ENCODE assay signal across 28 cellular contexts in the genomic region with DNA sequence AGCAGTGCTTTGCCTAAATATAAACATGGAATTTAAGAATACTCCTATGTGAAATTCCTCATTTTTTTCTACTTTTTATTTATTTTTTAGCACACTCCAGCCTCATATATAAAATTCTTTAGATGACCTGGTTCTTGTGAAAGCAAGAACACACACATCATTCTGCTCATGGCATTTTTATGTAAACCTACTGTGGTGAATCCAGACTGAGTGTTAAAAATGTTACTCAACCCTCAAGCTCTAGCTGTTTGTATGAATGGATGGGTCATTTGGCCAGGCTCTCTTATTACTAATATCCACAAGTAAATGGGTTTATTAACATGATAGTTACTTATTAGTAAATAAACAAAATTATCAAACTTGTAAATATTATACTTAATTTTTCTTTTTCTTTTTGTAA.
DNase-seq lines count a peak whose midpoint lies in the region; FAIRE-seq and TF ChIP-seq lines count a peak whose summit lies in the region.
"Had no signal": no experiment of that assay in that cellular context is flagged by ENCODE, and none has a peak within 500 bp of the region (broad histone marks: within the 10 kb centered on the region; RNA-seq: fewer than 3 reads in every experiment).

No MANE protein-coding gene starts in this region.

- H3K4me2 ChIP-seq in hepatocyte: no peak overlapping the region
- H3K4me2 ChIP-seq: A549, GM23338, KMS-11, SK-N-SH had no signal

- H3K4me3 Mint-ChIP-seq in HFFc6: no peak overlapping the region
- H3K4me3 Mint-ChIP-seq: B cell; CD14-positive monocyte; CD8-positive, alpha-beta memory T cell; GM23338; IgD-negative memory B cell had no signal

- H3K36me3 ChIP-seq in BJ (ENCODE audit: control insufficient read depth, insufficient read depth, low read length) (no peaks in the 10 kb centered on the region), bronchial epithelial cell (ENCODE audit: control insufficient read depth, insufficient read depth, low read length) (no peaks in the 10 kb centered on the region), hepatocyte (replicated peaks; ENCODE audit: insufficient read depth, low read depth) (no peaks in the 10 kb centered on the region)
- H3K36me3 ChIP-seq: HAP-1 had no signal

- H2AFZ ChIP-seq in hepatocyte: no peak overlapping the region
- H2AFZ ChIP-seq: GM23338 had no signal

- DNase-seq in BJ (ENCODE audit: low read depth) (peak; percentile 26), HFFc6 (peak; percentile 34), bronchial epithelial cell (ENCODE audit: low read depth) (peak; percentile 42), hepatocyte (ENCODE audit: low spot score) (peak; percentile 0), cerebellar cortex (ENCODE audit: low spot score) (no peak), RKO (ENCODE audit: low spot score) (no peak), NCI-H2227 (lab: John Stamatoyannopoulos, UW; ENCODE audit: unreplicated experiment) (no peak)
- DNase-seq: CD8-positive, alpha-beta memory T cell; DMS 273 treated with DMSO at 0.1 percent for 48 hours; DND-41; MM.1S; NCI-H1048; NCI-H1417; NCI-H1694; NCI-H2081; NCI-H226; NCI-H510A; SIG-M5; SK-N-SH; SW 1271 had no signal

- H3K4me1 Mint-ChIP-seq in HFFc6 (ENCODE audit: low read depth): peaks cover 90% of the 10 kb centered on the region
- H3K4me1 Mint-ChIP-seq: B cell; CD14-positive monocyte; CD8-positive, alpha-beta memory T cell; IgD-negative memory B cell had no signal

- H3K9me3 Mint-ChIP-seq in HFFc6: peaks cover under 1% of the 10 kb centered on the region
- H3K9me3 Mint-ChIP-seq: GM23338, IgD-negative memory B cell had no signal

- POLR2A ChIA-PET in BJ (lab: Charles Lee): no interaction called here

- no peaks in the 10 kb centered on the region for H3K9me3 ChIP-seq in hepatocyte (ENCODE audit: low read depth)
- H3K9me3 ChIP-seq: A549, HAP-1, SK-N-SH had no signal

- H3K4me3 ChIP-seq in BJ (ENCODE audit: low read depth, low read length) (no peak overlapping the region), bronchial epithelial cell (ENCODE audit: low read depth, low read length) (no peak overlapping the region), hepatocyte (no peak overlapping the region)
- H3K4me3 ChIP-seq: A549, GM23338, HAP-1 had no signal

- CTCF ChIA-PET in BJ (lab: Yijun Ruan, JAX): no interaction called here

- H3K9me2 ChIP-seq in hepatocyte (replicated peaks; ENCODE audit: insufficient read depth): no peaks in the 10 kb centered on the region
- H3K9me2 ChIP-seq: SK-N-SH had no signal

- no peak overlapping the region for H3K27ac Mint-ChIP-seq in HFFc6
- H3K27ac Mint-ChIP-seq: B cell; CD14-positive monocyte; CD8-positive, alpha-beta memory T cell; GM23338; IgD-negative memory B cell had no signal

- no peak for TF ChIP-seq CTCF in BJ (IDR thresholded peaks at IDR 0.05; ENCODE audit: insufficient read depth, low read depth, low read length)
- TF ChIP-seq CTCF in HFFc6 (IDR thresholded peaks at IDR 0.05): no peak
- no peak for TF ChIP-seq CTCF in bronchial epithelial cell (IDR thresholded peaks at IDR 0.05; ENCODE audit: insufficient read depth, low read length, severe bottlenecking)
- no peak for TF ChIP-seq CTCF in hepatocyte (IDR thresholded peaks at IDR 0.05; ENCODE audit: poor library complexity)

- H3K79me2 ChIP-seq in hepatocyte: no peaks in the 10 kb centered on the region

- FAIRE-seq in bronchial epithelial cell (lab: Jason Lieb, UNC): no peak
- FAIRE-seq: G401.6 had no signal

- H3K27ac ChIP-seq in hepatocyte: no peak overlapping the region
- H3K27ac ChIP-seq: A549, KMS-11 had no signal

- no peaks in the 10 kb centered on the region for H3K27me3 ChIP-seq in BJ (ENCODE audit: control insufficient read depth, insufficient read depth, low read length)
- no peaks in the 10 kb centered on the region for H3K27me3 ChIP-seq in bronchial epithelial cell (ENCODE audit: control insufficient read depth, insufficient read depth, low read length)
- no peaks in the 10 kb centered on the region for H3K27me3 ChIP-seq in hepatocyte

- H3K4me1 ChIP-seq in hepatocyte (ENCODE audit: insufficient read depth): peaks cover 4% of the 10 kb centered on the region
- H3K4me1 ChIP-seq: HAP-1 had no signal

- no peaks in the 10 kb centered on the region for H4K20me1 ChIP-seq in hepatocyte (ENCODE audit: insufficient read depth, poor library complexity, severe bottlenecking)

- H3K27me3 Mint-ChIP-seq in HFFc6 (ENCODE audit: insufficient read depth): peaks cover under 1% of the 10 kb centered on the region
- H3K27me3 Mint-ChIP-seq: B cell; CD8-positive, alpha-beta memory T cell; IgD-negative memory B cell had no signal

- H3K36me3 Mint-ChIP-seq in HFFc6 (ENCODE audit: low read depth): peaks cover 28% of the 10 kb centered on the region
- H3K36me3 Mint-ChIP-seq: CD14-positive monocyte; CD8-positive, alpha-beta memory T cell; IgD-negative memory B cell had no signal

Comparison
In these comparisons a context has a peak if more than half of its experiments do, and no peak if none do; other contexts are left out.
1. DNase-seq: peak in BJ (single experiment), HFFc6 (single experiment), bronchial epithelial cell (single experiment) and hepatocyte (single experiment); none in cerebellar cortex (single experiment), RKO (single experiment) and NCI-H2227 (single experiment).